7 cellular contexts compared by ENCODE assay signal in genomic region chr1:88892146-88892877, GRCh38. TPM values are rescaled to one million over a fixed set of nuclear protein-coding genes. Genes with fewer than 3 reads are reported as not detected.
A peak's percentile ranks its signal among the peaks of the same experiment; 100 is the strongest.
DNase-seq lines count a peak whose midpoint lies in the region; ATAC-seq and TF ChIP-seq lines count a peak whose summit lies in the region.

No MANE protein-coding gene starts in this region.

- H3K27me3 ChIP-seq in iPS DF 6.9 (ENCODE audit: control insufficient read depth, insufficient read depth, low read length), result no peaks in the 10 kb centered on the region

- DNase-seq in GM12864 (ENCODE audit: low read depth) (no peak), NCI-H1436 (lab: John Stamatoyannopoulos, UW) (peak; percentile 87), iPS DF 6.9 (ENCODE audit: low read depth, low spot score) (no peak), 8988T (no peak)
- peak; percentile 19 for DNase-seq in activated CD4-positive, alpha-beta memory T cell treated with anti-CD3 and anti-CD28 coated beads for 36 hours

- peak overlapping the region; percentile 84 for H3K27ac Mint-ChIP-seq in activated CD4-positive, alpha-beta memory T cell treated with anti-CD3 and anti-CD28 coated beads for 36 hours

- H3K4me3 Mint-ChIP-seq in activated CD4-positive, alpha-beta memory T cell treated with anti-CD3 and anti-CD28 coated beads for 36 hours, result peak overlapping the region; percentile 81

- H3K4me1 Mint-ChIP-seq in activated CD4-positive, alpha-beta memory T cell treated with anti-CD3 and anti-CD28 coated beads for 36 hours (ENCODE audit: low read depth), result peaks cover 38% of the 10 kb centered on the region

- peaks cover under 1% of the 10 kb centered on the region for H3K36me3 Mint-ChIP-seq in activated CD4-positive, alpha-beta memory T cell treated with anti-CD3 and anti-CD28 coated beads for 36 hours

- H3K4me3 ChIP-seq in GM12864 (ENCODE audit: low read depth, low read length) (peak overlapping the region; percentile 100; the same call in 1 of the 2 replicates), iPS DF 6.9 (ENCODE audit: low read length) (peak overlapping the region; percentile 73; the same call in 1 of the 2 replicates), skin epidermis (peak overlapping the region; percentile 61 to 99 (median 76))

- H3K27ac ChIP-seq in iPS DF 6.9 (ENCODE audit: low read length) (no peak overlapping the region), skin epidermis (peak overlapping the region in 10 of 21 experiments; percentile 80 to 98 (median 92))

- peaks cover 2% of the 10 kb centered on the region for H3K27me3 Mint-ChIP-seq in activated CD4-positive, alpha-beta memory T cell treated with anti-CD3 and anti-CD28 coated beads for 36 hours

- POLR2A ChIA-PET in activated CD4-positive, alpha-beta memory T cell treated with anti-CD3 and anti-CD28 coated beads for 36 hours (lab: Charles Lee), result interaction anchor here (0.6 to 1.9 kb wide), 5 partner anchors 9 to 235 kb away, joined by 3 to 19 read pairs (median 3); partner anchors contain the start of gene PKN2

- ATAC-seq in HG02623 (IDR thresholded peaks at IDR 0.05; ENCODE audit: unreplicated experiment), result no peak

- no peak for TF ChIP-seq CTCF in GM12864 (IDR thresholded peaks at IDR 0.05; ENCODE audit: low read depth, low read length, missing control alignments)

- H3K36me3 ChIP-seq in iPS DF 6.9 (ENCODE audit: control insufficient read depth, insufficient read depth, low read length), result no peaks in the 10 kb centered on the region

- H3K4me1 ChIP-seq in iPS DF 6.9 (ENCODE audit: control insufficient read depth, insufficient read depth, low read length), result no peaks in the 10 kb centered on the region; the same call in 1 of the 2 replicates

- intact Hi-C loops in activated CD4-positive, alpha-beta memory T cell treated with anti-CD3 and anti-CD28 coated beads for 36 hours (cut with micrococcal nuclease), result loop anchor here (5.0 kb wide), 3 partner anchors 230 to 380 kb away; partner anchors contain the start of genes GBP4 and GBP5

- H3K9me3 Mint-ChIP-seq in activated CD4-positive, alpha-beta memory T cell treated with anti-CD3 and anti-CD28 coated beads for 36 hours, result no peaks in the 10 kb centered on the region

- CTCF ChIA-PET in activated CD4-positive, alpha-beta memory T cell treated with anti-CD3 and anti-CD28 coated beads for 36 hours (lab: Charles Lee), result interaction anchor here (1.3 to 6.4 kb wide), 2 partner anchors 14 to 208 kb away, joined by 3 to 54 read pairs; partner anchors contain the start of gene PKN2

- H3K9me3 ChIP-seq in iPS DF 6.9 (ENCODE audit: control insufficient read depth, insufficient read depth, low read length), result no peaks in the 10 kb centered on the region

- no CpG with 5 or more reads among the region's 17 CpGs for WGBS in iPS DF 6.9 (ENCODE audit: insufficient coverage, insufficient read length)

RNA-seq across cellular contexts. Expression of gene GTF2B, which starts 0.9 kb away (rescaled TPM):
- total RNA-seq in activated CD4-positive, alpha-beta memory T cell treated with anti-CD3 and anti-CD28 coated beads for 36 hours, result 10 to 100 TPM; 34.2 to 39.4 TPM

Comparison
In these comparisons a context has a peak if more than half of its experiments do, and no peak if none do; other contexts are left out.
1. DNase-seq: peak in NCI-H1436 (single experiment) and activated CD4-positive, alpha-beta memory T cell treated with anti-CD3 and anti-CD28 coated beads for 36 hours (single experiment); none in GM12864 (single experiment), iPS DF 6.9 (single experiment) and 8988T (single experiment).
2. Peak in every context shown above with its lines, with median percentiles within 50 percentile points of each other: H3K4me3 ChIP-seq.